In genomic region chr20:51570755-51571469, GRCh38 we compare ENCODE assay signal across 19 cellular contexts. TPM values are rescaled to one million over a fixed set of nuclear protein-coding genes. Genes with fewer than 3 reads are reported as not detected.
DNase-seq lines count a peak whose midpoint lies in the region; ATAC-seq and TF ChIP-seq lines count a peak whose summit lies in the region.
"Had no signal": no experiment of that assay in that cellular context is flagged by ENCODE, and none has a peak within 500 bp of the region (broad histone marks: within the 10 kb centered on the region; RNA-seq: fewer than 3 reads in every experiment).

No MANE protein-coding gene starts in this region.

- in situ Hi-C loops in gastrocnemius medialis (cut with MboI; ENCODE audit: low sequenced_read_pairs in 4 of 4), result no loop called here
- in situ Hi-C loops in mammary epithelial cell (cut with MboI; ENCODE audit: low sequenced_read_pairs in 2 of 2), result no loop called here

- DNase-seq in EL (peak; percentile 15), right cardiac atrium (peak; percentile 62 to 88 (median 81)), gastrocnemius medialis (peak; percentile 35 to 45), mammary epithelial cell (no peak), hepatocyte (ENCODE audit: low spot score) (no peak), SKM-1 (lab: John Stamatoyannopoulos, UW; ENCODE audit: unreplicated experiment) (no peak), islet precursor cell (no peak)
- DNase-seq in central memory CD8-positive, alpha-beta T cell (ENCODE audit: low spot score in 2 of 2), result no peak
- DNase-seq: activated CD4-positive, alpha-beta T cell treated with anti-CD3 and anti-CD28 coated beads for 1 hour; BE2C; GOT3; kidney glomerular epithelial cell; MM.1S; naive thymus-derived CD8-positive, alpha-beta T cell; retina; RPMI8226; T-helper 2 cell had no signal

- H3K4me1 ChIP-seq in right cardiac atrium (ENCODE audit: control insufficient read depth, insufficient read depth, low read length) (no peaks in the 10 kb centered on the region), gastrocnemius medialis (peaks cover 22 to 40% of the 10 kb centered on the region in 2 donors), mammary epithelial cell (ENCODE audit: insufficient read depth, low read length) (peaks cover 7% of the 10 kb centered on the region), hepatocyte (ENCODE audit: insufficient read depth) (no peaks in the 10 kb centered on the region)
- H3K4me1 ChIP-seq: BE2C had no signal

- no peak overlapping the region for H3K9ac ChIP-seq in mammary epithelial cell (ENCODE audit: insufficient read depth, low read length)

- H3K4me2 ChIP-seq in mammary epithelial cell (ENCODE audit: insufficient read depth, low read depth, low read length), result no peak overlapping the region
- H3K4me2 ChIP-seq in hepatocyte, result no peak overlapping the region

- H3K27me3 ChIP-seq in right cardiac atrium (ENCODE audit: control insufficient read depth, insufficient read depth) (no peaks in the 10 kb centered on the region), gastrocnemius medialis (no peaks in the 10 kb centered on the region), mammary epithelial cell (ENCODE audit: insufficient read depth, low read length) (no peaks in the 10 kb centered on the region), hepatocyte (peaks cover 3% of the 10 kb centered on the region)
- H3K27me3 ChIP-seq: vagina had no signal

- TF ChIP-seq CTCF in gastrocnemius medialis (IDR thresholded peaks at IDR 0.05 in 4 of 5, conservative IDR thresholded peaks at IDR 0.05 in 1 of 5) (no peak), mammary epithelial cell (conservative IDR thresholded peaks at IDR 0.05 in 1 of 2, IDR thresholded peaks at IDR 0.05 in 1 of 2; ENCODE audit: extremely low read depth in 1 of 2, insufficient read depth in 1 of 2, low read depth in 1 of 2, low read length in 2 of 2) (no peak), hepatocyte (IDR thresholded peaks at IDR 0.05; ENCODE audit: poor library complexity) (no peak)

- peak in 1 of 2 donors; percentile 2 for TF ChIP-seq POLR2A in gastrocnemius medialis (IDR thresholded peaks at IDR 0.05)

- no TSS peak for BruUV-seq in mammary epithelial cell (replicated peaks; lab: Mats Ljungman, UMichigan)

- ATAC-seq in central memory CD8-positive, alpha-beta T cell (replicated peaks; ENCODE audit: extremely low read depth, poor library complexity, severe bottlenecking), result no peak
- ATAC-seq in right cardiac atrium (peak; percentile 71 to 80), gastrocnemius medialis (peak; percentile 46 to 57)
- ATAC-seq: naive thymus-derived CD8-positive, alpha-beta T cell had no signal

- H3K27ac Mint-ChIP-seq in central memory CD8-positive, alpha-beta T cell (ENCODE audit: low read depth), result peak overlapping the region; percentile 6
- H3K27ac Mint-ChIP-seq: activated naive CD4-positive, alpha-beta T cell treated with anti-CD3 and anti-CD28 coated beads, Interleukin-2, amount 50 U/mL, for 24 hours; naive thymus-derived CD8-positive, alpha-beta T cell had no signal

- H3K27ac ChIP-seq in right cardiac atrium (ENCODE audit: low read length) (peak overlapping the region; percentile 83), gastrocnemius medialis (peak overlapping the region; percentile 75 to 89 (median 88)), mammary epithelial cell (ENCODE audit: insufficient read depth, low read depth, low read length) (no peak overlapping the region), hepatocyte (no peak overlapping the region)
- H3K27ac ChIP-seq: vagina had no signal

- H3K9me3 Mint-ChIP-seq in central memory CD8-positive, alpha-beta T cell, result no peaks in the 10 kb centered on the region
- H3K9me3 Mint-ChIP-seq: activated naive CD4-positive, alpha-beta T cell treated with anti-CD3 and anti-CD28 coated beads, Interleukin-2, amount 50 U/mL, for 24 hours had no signal

- 16% methylated on average over 16 of the region's 16 CpGs for WGBS in right cardiac atrium
- WGBS in mammary epithelial cell (ENCODE audit: low coverage, missing lambda C conversion rate), result 79% methylated on average over 14 of the region's 16 CpGs
- WGBS in hepatocyte (ENCODE audit: low lambda C conversion rate, missing lambda C conversion rate), result 60% methylated on average over 16 of the region's 16 CpGs

- H3K36me3 Mint-ChIP-seq in central memory CD8-positive, alpha-beta T cell (ENCODE audit: insufficient read depth), result no peaks in the 10 kb centered on the region

- no peak overlapping the region for H3K4me3 Mint-ChIP-seq in central memory CD8-positive, alpha-beta T cell
- H3K4me3 Mint-ChIP-seq: activated naive CD4-positive, alpha-beta T cell treated with anti-CD3 and anti-CD28 coated beads, Interleukin-2, amount 50 U/mL, for 24 hours; naive thymus-derived CD8-positive, alpha-beta T cell had no signal

- no peaks in the 10 kb centered on the region for H4K20me1 ChIP-seq in mammary epithelial cell (ENCODE audit: insufficient read depth, low read length)
- H4K20me1 ChIP-seq in hepatocyte (ENCODE audit: insufficient read depth, poor library complexity, severe bottlenecking), result no peaks in the 10 kb centered on the region

- H3K4me1 Mint-ChIP-seq in central memory CD8-positive, alpha-beta T cell, result no peaks in the 10 kb centered on the region
- H3K4me1 Mint-ChIP-seq: activated naive CD4-positive, alpha-beta T cell treated with anti-CD3 and anti-CD28 coated beads, Interleukin-2, amount 50 U/mL, for 24 hours had no signal

- no peaks in the 10 kb centered on the region for H3K27me3 Mint-ChIP-seq in central memory CD8-positive, alpha-beta T cell
- H3K27me3 Mint-ChIP-seq: activated naive CD4-positive, alpha-beta T cell treated with anti-CD3 and anti-CD28 coated beads, Interleukin-2, amount 50 U/mL, for 24 hours had no signal

- H3K9me2 ChIP-seq in hepatocyte (replicated peaks; ENCODE audit: insufficient read depth), result no peaks in the 10 kb centered on the region

- dilution Hi-C loops in mammary epithelial cell (cut with HindIII; ENCODE audit: low sequenced_read_pairs), result no loop called here

- no peaks in the 10 kb centered on the region for H3K79me2 ChIP-seq in mammary epithelial cell (ENCODE audit: insufficient read depth, low read length)
- H3K79me2 ChIP-seq in hepatocyte, result no peaks in the 10 kb centered on the region

- H2AFZ ChIP-seq in mammary epithelial cell (ENCODE audit: low read depth, low read length) (no peak overlapping the region), hepatocyte (no peak overlapping the region)

- H3K9me3 ChIP-seq in right cardiac atrium (ENCODE audit: control insufficient read depth, low read length) (peaks cover 2% of the 10 kb centered on the region), gastrocnemius medialis (no peaks in the 10 kb centered on the region), mammary epithelial cell (replicated peaks; ENCODE audit: insufficient read depth, low read length) (no peaks in the 10 kb centered on the region), hepatocyte (ENCODE audit: low read depth) (no peaks in the 10 kb centered on the region)
- H3K9me3 ChIP-seq: BE2C, vagina had no signal

- H3K4me3 ChIP-seq in right cardiac atrium (ENCODE audit: low read length) (no peak overlapping the region), gastrocnemius medialis (peak overlapping the region; percentile 33 to 45 (median 40)), mammary epithelial cell (replicated peaks in 1 of 3; ENCODE audit: insufficient read depth in 1 of 3, low read depth in 2 of 3, low read length in 3 of 3) (no peak overlapping the region), hepatocyte (no peak overlapping the region)

- intact Hi-C loops in right cardiac atrium (cut with DNase I), result no loop called here
- intact Hi-C loops in gastrocnemius medialis (cut with DNase I; ENCODE audit: low total_unique reads), result loop anchor here (5.0 kb wide), 2 partner anchors 34 to 124 kb away; no protein-coding TSS in a partner anchor
- intact Hi-C loops in mammary epithelial cell (cut with micrococcal nuclease), result no loop called here

- CTCF ChIA-PET in mammary epithelial cell (lab: Charles Lee; ENCODE audit: low non-redundant PET), result no interaction called here

- H3K36me3 ChIP-seq in gastrocnemius medialis, result no peaks in the 10 kb centered on the region
- H3K36me3 ChIP-seq in mammary epithelial cell (ENCODE audit: insufficient read depth, low read length), result no peaks in the 10 kb centered on the region
- H3K36me3 ChIP-seq in hepatocyte (replicated peaks; ENCODE audit: insufficient read depth, low read depth), result no peaks in the 10 kb centered on the region
- H3K36me3 ChIP-seq: BE2C, vagina had no signal

RNA-seq across cellular contexts. Expression of gene NFATC2, which starts 28.4 kb away (rescaled TPM):
- total RNA-seq in right cardiac atrium (10 to 100 TPM in 1 of 4 donors, 1 to 10 TPM in 3; 6.8 to 13.3 (median 8.3) TPM), gastrocnemius medialis (1 to 10 TPM; 1.6 to 3.9 (median 2.8) TPM), mammary epithelial cell (under 1 TPM in 1 of 2 donors, not detected in 1; under 0.01 TPM), hepatocyte (4.4 and 4.9 TPM in 2 replicates)
- polyA plus RNA-seq in right cardiac atrium (2.8 TPM), mammary epithelial cell (0.01 TPM), hepatocyte (8.3 and 10.3 TPM in 2 replicates)
- not detected for polyA minus RNA-seq in mammary epithelial cell

Comparison
In these comparisons a context has a peak if more than half of its experiments do, and no peak if none do; other contexts are left out.
1. DNase-seq: peak in EL (single experiment), right cardiac atrium (3 of 3) and gastrocnemius medialis (2 of 2); none in central memory CD8-positive, alpha-beta T cell (0 of 2), mammary epithelial cell (single experiment), hepatocyte (single experiment), SKM-1 (single experiment) and islet precursor cell (single experiment).
2. H3K27ac ChIP-seq: peak in right cardiac atrium (single experiment) and gastrocnemius medialis (4 of 4); none in mammary epithelial cell (single experiment) and hepatocyte (single experiment).
3. H3K4me3 ChIP-seq: peak in gastrocnemius medialis (4 of 4); none in right cardiac atrium (single experiment), mammary epithelial cell (0 of 3) and hepatocyte (single experiment).